In the genomic region with DNA sequence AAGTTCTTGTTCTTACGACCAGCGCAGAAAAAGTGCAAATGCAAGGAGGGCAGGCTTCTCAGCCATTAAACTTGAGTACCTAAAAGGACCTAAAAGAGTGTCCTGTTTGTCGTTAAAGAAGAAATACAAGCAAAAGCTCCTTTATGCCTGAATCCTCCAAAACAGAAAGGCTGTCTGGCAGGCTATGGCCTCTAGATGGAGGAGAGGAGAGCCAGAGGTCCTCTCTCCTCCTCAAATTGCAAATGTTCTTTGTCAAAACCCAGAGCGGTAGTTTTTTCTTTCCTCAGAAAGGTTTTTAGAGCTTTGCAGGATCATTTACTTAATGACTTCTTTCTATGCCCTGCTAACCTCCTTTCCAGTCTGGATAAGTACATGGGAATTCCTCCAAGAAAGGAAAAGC, we compare ENCODE assay signal across 18 cellular contexts. TPM values are rescaled to one million over a fixed set of nuclear protein-coding genes. Genes with fewer than 3 reads are reported as not detected.
DNase-seq lines count a peak whose midpoint lies in the region; ATAC-seq, FAIRE-seq and TF ChIP-seq lines count a peak whose summit lies in the region.
"Had no signal": no experiment of that assay in that cellular context is flagged by ENCODE, and none has a peak within 500 bp of the region (broad histone marks: within the 10 kb centered on the region; RNA-seq: fewer than 3 reads in every experiment).

No MANE protein-coding gene starts in this region.

- no peaks in the 10 kb centered on the region for H3K79me2 ChIP-seq in H9 (ENCODE audit: insufficient read depth, low read length)

- no peak for ATAC-seq in GM18505 (IDR thresholded peaks at IDR 0.05; ENCODE audit: unreplicated experiment)
- ATAC-seq: HCT116 had no signal

- no peaks in the 10 kb centered on the region for H3K9me3 ChIP-seq in H9 (ENCODE audit: control insufficient read depth, low read depth, low read length)

- H3K9me3 Mint-ChIP-seq in H9: peaks cover 0 to 2% of the 10 kb centered on the region in 2 experiments; a peak in 2 of 5 replicates

- DNase-seq in H9 (no peak), SK-N-DZ (ENCODE audit: low spot score) (peak; percentile 32), iPS-NIHi7 (ENCODE audit: extremely low spot score) (peak; percentile 30), retina (peak; percentile 32), mesenteric fat pad (ENCODE audit: low spot score) (no peak), EL (no peak), D721Med (ENCODE audit: insufficient read length, low spot score) (no peak)
- DNase-seq: ACHN, DND-41, NCI-H1105, NCI-H2081 treated with DMSO at 0.1 percent for 48 hours, RPMI8226, SIG-M5 had no signal

- H3K27me3 ChIP-seq in H9 (ENCODE audit: insufficient read depth, low read length): peaks cover 5% of the 10 kb centered on the region; the same call in 1 of the 2 replicates

- no peak overlapping the region for H2BK5ac ChIP-seq in H9 (ENCODE audit: insufficient read length, low read length)

- no peak overlapping the region for H2BK15ac ChIP-seq in H9 (ENCODE audit: low read depth, low read length)

- WGBS in H9 (ENCODE audit: extremely low coverage, insufficient read length, low lambda C conversion rate): no CpG with 5 or more reads among the region's 4 CpGs

- H2BK120ac ChIP-seq in H9 (ENCODE audit: low read depth, low read length, poor library complexity, severe bottlenecking): no peak overlapping the region

- TF ChIP-seq POLR2A in GM18505 (IDR thresholded peaks at IDR 0.05; ENCODE audit: borderline replicate concordance, extremely low read depth, insufficient read depth, insufficient read length): no peak

- no peaks in the 10 kb centered on the region for H3K36me3 Mint-ChIP-seq in H9 (ENCODE audit: insufficient read depth in 1 of 3, low read depth in 3 of 3)

- TF ChIP-seq CTCF in H9 (conservative IDR thresholded peaks at IDR 0.05): peak; percentile 56; the same call in 2 of the 3 replicates
- no peak for TF ChIP-seq CTCF in D721Med (IDR thresholded peaks at IDR 0.05; ENCODE audit: insufficient read depth, missing control alignments)

- no peak overlapping the region for H3K23ac ChIP-seq in H9 (ENCODE audit: insufficient read length, low read depth, low read length)

- no peak overlapping the region for H4K5ac ChIP-seq in H9 (ENCODE audit: insufficient read length, low read depth, low read length)

- no peak overlapping the region for H3K14ac ChIP-seq in H9 (ENCODE audit: insufficient read depth, low read length)

- H3K4ac ChIP-seq in H9 (ENCODE audit: low read depth, low read length): no peak overlapping the region

- H2AK5ac ChIP-seq in H9 (ENCODE audit: insufficient read length, low read length): no peak overlapping the region

- H3K56ac ChIP-seq in H9 (ENCODE audit: insufficient read length, low read depth, low read length): no peak overlapping the region

- H3K9ac ChIP-seq in H9 (ENCODE audit: extremely low read depth, insufficient read length, low read length): no peak overlapping the region

- no peak overlapping the region for H3K18ac ChIP-seq in H9 (ENCODE audit: insufficient read length, low read depth, low read length)

- H3K4me1 ChIP-seq in H9 (ENCODE audit: insufficient read depth, low read length): no peaks in the 10 kb centered on the region; the same call in 1 of the 2 replicates

- H3K23me2 ChIP-seq in H9 (ENCODE audit: insufficient read length, low read depth, low read length, poor library complexity, severe bottlenecking): peaks cover 10% of the 10 kb centered on the region

- H2AFZ ChIP-seq in H9 (ENCODE audit: low read length): no peak overlapping the region

- no peak overlapping the region for H3T11ph ChIP-seq in H9 (ENCODE audit: low read length)

- no peak overlapping the region for H3K4me3 Mint-ChIP-seq in H9

- peaks cover 16% of the 10 kb centered on the region in 2 experiments for H3K4me1 Mint-ChIP-seq in H9

- H4K20me1 ChIP-seq in H9 (ENCODE audit: control insufficient read depth, insufficient read depth, insufficient read length): no peaks in the 10 kb centered on the region

- peaks cover 57% of the 10 kb centered on the region for H3K27me3 Mint-ChIP-seq in H9 (ENCODE audit: low read depth)

- H2BK20ac ChIP-seq in H9 (ENCODE audit: low read depth, low read length, poor library complexity, severe bottlenecking): no peak overlapping the region

- no peak overlapping the region for H3K27ac ChIP-seq in H9 (ENCODE audit: insufficient read length, low read depth, low read length)

- no peaks in the 10 kb centered on the region for H3K79me1 ChIP-seq in H9 (ENCODE audit: insufficient read depth, low read depth, low read length, poor library complexity, severe bottlenecking)

- H4K8ac ChIP-seq in H9 (replicated peaks; ENCODE audit: insufficient read length, low read depth, low read length): no peak overlapping the region

- no peak overlapping the region for H3K27ac Mint-ChIP-seq in H9
- H3K27ac Mint-ChIP-seq: CD14-positive monocyte had no signal

- no peak overlapping the region for H4K91ac ChIP-seq in H9 (ENCODE audit: insufficient read length, low read depth, low read length)

- H2BK12ac ChIP-seq in H9 (ENCODE audit: insufficient read length, low read depth, low read length): no peak overlapping the region

- H3K4me2 ChIP-seq in H9 (ENCODE audit: insufficient read depth, insufficient read length, low read length): no peak overlapping the region

- FAIRE-seq in D721Med (lab: Jason Lieb, UNC): no peak
- FAIRE-seq: G401.6 had no signal

RNA-seq across cellular contexts. Expression of gene SORCS1, which starts 1.9 kb away (rescaled TPM):
- total RNA-seq in H9 (2021): 1.3 and 1.7 TPM in 2 replicates
- 26.3 and 26.7 TPM in 2 replicates for polyA plus RNA-seq in SK-N-DZ (2014; cell fraction: cytosol; rRNA removed)
- polyA plus RNA-seq in SK-N-DZ (2014; cell fraction: nucleus; rRNA removed): 51.1 and 87.2 TPM in 2 replicates
- total RNA-seq in mesenteric fat pad: 0.16 TPM
- total RNA-seq: LHCN-M2 had no signal

Comparison
In these comparisons a context has a peak if more than half of its experiments do, and no peak if none do; other contexts are left out.
1. DNase-seq: peak in SK-N-DZ (single experiment), iPS-NIHi7 (single experiment) and retina (single experiment); none in H9 (single experiment), mesenteric fat pad (single experiment), EL (single experiment) and D721Med (single experiment).